ENCODE assay signal across 26 cellular contexts in the genomic region with DNA sequence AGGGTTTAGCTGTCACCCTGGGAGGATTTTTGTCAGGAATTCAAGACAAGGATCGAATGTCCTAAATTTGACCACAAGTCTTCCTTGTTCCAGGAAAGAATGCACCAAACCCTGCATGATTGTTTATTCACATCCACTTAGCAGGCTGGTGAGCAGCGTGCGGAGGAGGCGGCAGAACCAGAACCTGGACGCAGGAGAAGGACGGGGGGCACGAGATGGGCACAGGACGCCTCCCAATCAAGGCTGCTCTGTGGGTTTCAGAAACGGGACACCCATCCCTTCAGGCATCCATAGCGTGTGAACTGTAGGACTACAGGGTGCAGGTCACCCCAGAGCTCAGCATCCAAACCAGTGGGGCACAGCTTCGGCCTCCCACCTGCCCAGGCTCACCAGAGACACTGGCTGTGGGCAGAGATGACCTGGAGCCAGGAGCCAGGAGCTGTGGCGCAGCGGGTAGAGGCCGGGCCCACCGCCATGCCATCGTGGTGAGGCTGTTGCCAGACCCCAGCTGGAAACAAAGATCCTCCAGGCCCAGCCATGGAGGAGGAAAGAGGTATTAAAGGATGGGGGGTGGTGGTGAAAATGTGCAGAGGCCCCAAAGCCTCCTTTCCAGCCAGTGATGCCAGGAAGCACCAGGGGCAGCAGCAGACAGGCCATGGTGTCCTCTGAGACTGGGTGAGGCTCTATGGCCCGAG. TPM values are rescaled to one million over a fixed set of nuclear protein-coding genes. Genes with fewer than 3 reads are reported as not detected.
DNase-seq lines count a peak whose midpoint lies in the region; ATAC-seq, FAIRE-seq and TF ChIP-seq lines count a peak whose summit lies in the region.
"Had no signal": no experiment of that assay in that cellular context is flagged by ENCODE, and none has a peak within 500 bp of the region (broad histone marks: within the 10 kb centered on the region; RNA-seq: fewer than 3 reads in every experiment).

No MANE protein-coding gene starts in this region.

- no peak overlapping the region for H2AFZ ChIP-seq in H9 (ENCODE audit: low read length)
- H2AFZ ChIP-seq in astrocyte (ENCODE audit: low read depth, low read length) = no peak overlapping the region

- no peak overlapping the region for H2BK15ac ChIP-seq in H9 (ENCODE audit: low read depth, low read length)

- no peak overlapping the region for H3K9ac ChIP-seq in H9 (ENCODE audit: extremely low read depth, insufficient read length, low read length)
- no peak overlapping the region for H3K9ac ChIP-seq in astrocyte (ENCODE audit: low read length)
- H3K9ac ChIP-seq: KMS-11 had no signal

- H3K9me3 ChIP-seq in H9 (ENCODE audit: control insufficient read depth, low read depth, low read length) (no peaks in the 10 kb centered on the region), astrocyte (ENCODE audit: insufficient read depth, low read depth, low read length) (peaks cover 1% of the 10 kb centered on the region), spleen (no peaks in the 10 kb centered on the region)
- H3K9me3 ChIP-seq: gastrocnemius medialis, HAP-1, right atrium auricular region had no signal

- H3K56ac ChIP-seq in H9 (ENCODE audit: insufficient read length, low read depth, low read length) = no peak overlapping the region

- no peak overlapping the region for H2BK20ac ChIP-seq in H9 (ENCODE audit: low read depth, low read length, poor library complexity, severe bottlenecking)

- POLR2A ChIA-PET in activated CD8-positive, alpha-beta T cell treated with anti-CD3 and anti-CD28 coated beads, Interleukin-2, amount 10 ng/mL, durations not matched to agents 7 days and 5 days (lab: Charles Lee) = no interaction called here

- TF ChIP-seq CTCF in H9 (conservative IDR thresholded peaks at IDR 0.05) (no peak), astrocyte (IDR thresholded peaks at IDR 0.05; ENCODE audit: insufficient read depth, low read depth, low read length) (no peak), spleen (IDR thresholded peaks at IDR 0.05 in 8 of 11, conservative IDR thresholded peaks at IDR 0.05 in 3 of 11) (no peak)

- no peaks in the 10 kb centered on the region for H3K79me2 ChIP-seq in H9 (ENCODE audit: insufficient read depth, low read length)
- no peaks in the 10 kb centered on the region for H3K79me2 ChIP-seq in astrocyte (ENCODE audit: insufficient read depth, low read length)

- H3K23me2 ChIP-seq in H9 (ENCODE audit: insufficient read length, low read depth, low read length, poor library complexity, severe bottlenecking) = no peaks in the 10 kb centered on the region

- intact Hi-C loops in spleen (cut with DNase I; ENCODE audit: low total_unique reads) = no loop called here

- H4K91ac ChIP-seq in H9 (ENCODE audit: insufficient read length, low read depth, low read length) = no peak overlapping the region

- no peak overlapping the region for H3K14ac ChIP-seq in H9 (ENCODE audit: insufficient read depth, low read length)

- no peaks in the 10 kb centered on the region for H3K79me1 ChIP-seq in H9 (ENCODE audit: insufficient read depth, low read depth, low read length, poor library complexity, severe bottlenecking)

- WGBS in H9 (ENCODE audit: extremely low coverage, insufficient read length, low lambda C conversion rate) = no CpG with 5 or more reads among the region's 17 CpGs
- WGBS in spleen, 5 donors = 84 to 92% (median 87%) methylated on average over 17 of the region's 17 CpGs

- H4K20me1 ChIP-seq in H9 (ENCODE audit: control insufficient read depth, insufficient read depth, insufficient read length) = no peaks in the 10 kb centered on the region
- H4K20me1 ChIP-seq in astrocyte (ENCODE audit: insufficient read depth, low read length) = no peaks in the 10 kb centered on the region

- H2BK12ac ChIP-seq in H9 (ENCODE audit: insufficient read length, low read depth, low read length) = no peak overlapping the region

- H3K4me2 ChIP-seq in H9 (ENCODE audit: insufficient read depth, insufficient read length, low read length) (no peak overlapping the region), astrocyte (ENCODE audit: low read length) (no peak overlapping the region)
- H3K4me2 ChIP-seq: KMS-11 had no signal

- H2AK5ac ChIP-seq in H9 (ENCODE audit: insufficient read length, low read length) = no peak overlapping the region

- H3K9me3 Mint-ChIP-seq in H9 = peaks cover 8 to 12% of the 10 kb centered on the region in 2 experiments; a peak in 3 of 5 replicates
- peaks cover 6% of the 10 kb centered on the region for H3K9me3 Mint-ChIP-seq in astrocyte (ENCODE audit: unreplicated experiment)
- no peaks in the 10 kb centered on the region for H3K9me3 Mint-ChIP-seq in activated CD8-positive, alpha-beta T cell treated with anti-CD3 and anti-CD28 coated beads, Interleukin-2, amount 10 ng/mL, durations not matched to agents 7 days and 5 days (ENCODE audit: insufficient read depth)
- H3K9me3 Mint-ChIP-seq: activated naive CD4-positive, alpha-beta T cell treated with anti-CD3 and anti-CD28 coated beads, Interleukin-2, amount 50 U/mL, for 24 hours; activated T-helper 1 cell treated with anti-CD3 and anti-CD28 coated beads, Interleukin-12 subunit alpha, Interleukin-12 subunit beta, Interleukin-2, Interleukin-4 antibody, amounts not matched to agents 30 ng/mL and 10 ng/mL and 1 ng/mL, durations not matched to agents 14 hours and 24 hours and 36 hours had no signal

- H3K4me3 Mint-ChIP-seq in H9 (no peak overlapping the region), astrocyte (ENCODE audit: unreplicated experiment) (peak overlapping the region; percentile 40)
- H3K4me3 Mint-ChIP-seq in activated CD8-positive, alpha-beta T cell treated with anti-CD3 and anti-CD28 coated beads, Interleukin-2, amount 10 ng/mL, durations not matched to agents 7 days and 5 days = no peak overlapping the region
- H3K4me3 Mint-ChIP-seq: activated CD4-positive, alpha-beta T cell treated with anti-CD3 and anti-CD28 coated beads for 36 hours; activated naive CD4-positive, alpha-beta T cell treated with anti-CD3 and anti-CD28 coated beads, Interleukin-2, amount 50 U/mL, for 24 hours; activated T-helper 1 cell treated with anti-CD3 and anti-CD28 coated beads, Interleukin-12 subunit alpha, Interleukin-12 subunit beta, Interleukin-2, Interleukin-4 antibody, amounts not matched to agents 30 ng/mL and 10 ng/mL and 1 ng/mL, durations not matched to agents 14 hours and 24 hours and 36 hours; CD4-positive, CD25-positive, alpha-beta regulatory T cell had no signal

- TF ChIP-seq POLR2A in spleen (IDR thresholded peaks at IDR 0.05) = no peak

- H3K27me3 ChIP-seq in H9 (ENCODE audit: insufficient read depth, low read length) (no peaks in the 10 kb centered on the region), astrocyte (ENCODE audit: insufficient read depth, low read length) (no peaks in the 10 kb centered on the region), spleen (replicated peaks in 1 of 7) (no peaks in the 10 kb centered on the region)
- H3K27me3 ChIP-seq: gastrocnemius medialis, right atrium auricular region had no signal

- no peak overlapping the region for H2BK5ac ChIP-seq in H9 (ENCODE audit: insufficient read length, low read length)

- ATAC-seq in HG02852 (IDR thresholded peaks at IDR 0.05; ENCODE audit: unreplicated experiment) = no peak
- no peak for ATAC-seq in activated CD8-positive, alpha-beta T cell treated with anti-CD3 and anti-CD28 coated beads, Interleukin-2, amount 10 ng/mL, durations not matched to agents 7 days and 5 days
- ATAC-seq: activated CD4-positive, alpha-beta T cell treated with anti-CD3 and anti-CD28 coated beads for 36 hours; gastrocnemius medialis had no signal

- H3K27ac ChIP-seq in H9 (ENCODE audit: insufficient read length, low read depth, low read length) = no peak overlapping the region
- no peak overlapping the region for H3K27ac ChIP-seq in astrocyte (ENCODE audit: low read depth, low read length)
- H3K27ac ChIP-seq in spleen = peak overlapping the region in 7 of 8 donors; percentile 41 to 79 (median 75)
- H3K27ac ChIP-seq: gastrocnemius medialis, KMS-11, right atrium auricular region had no signal

- H2BK120ac ChIP-seq in H9 (ENCODE audit: low read depth, low read length, poor library complexity, severe bottlenecking) = no peak overlapping the region

- no peak overlapping the region for H4K8ac ChIP-seq in H9 (replicated peaks; ENCODE audit: insufficient read length, low read depth, low read length)

- H3K4me1 Mint-ChIP-seq in H9 = peaks cover 0 to 5% of the 10 kb centered on the region in 2 experiments; a peak in 2 of 4 replicates
- peaks cover 16% of the 10 kb centered on the region for H3K4me1 Mint-ChIP-seq in astrocyte (ENCODE audit: low read depth, unreplicated experiment)
- no peaks in the 10 kb centered on the region for H3K4me1 Mint-ChIP-seq in activated CD8-positive, alpha-beta T cell treated with anti-CD3 and anti-CD28 coated beads, Interleukin-2, amount 10 ng/mL, durations not matched to agents 7 days and 5 days (ENCODE audit: low read depth)
- H3K4me1 Mint-ChIP-seq: activated CD4-positive, alpha-beta T cell treated with anti-CD3 and anti-CD28 coated beads for 36 hours; activated naive CD4-positive, alpha-beta T cell treated with anti-CD3 and anti-CD28 coated beads, Interleukin-2, amount 50 U/mL, for 24 hours; CD4-positive, CD25-positive, alpha-beta regulatory T cell had no signal

- DNase-seq in H9 = peak; percentile 12
- DNase-seq in astrocyte (ENCODE audit: low read depth) = no peak
- peak; percentile 80 for DNase-seq in mesenteric fat pad (ENCODE audit: low spot score)
- no peak for DNase-seq in spleen
- DNase-seq in central memory CD4-positive, alpha-beta T cell = no peak
- DNase-seq in activated CD8-positive, alpha-beta T cell treated with anti-CD3 and anti-CD28 coated beads, Interleukin-2, amount 10 ng/mL, durations not matched to agents 7 days and 5 days = no peak
- no peak for DNase-seq in globus pallidus (ENCODE audit: low spot score)
- DNase-seq: activated CD4-positive, alpha-beta T cell treated with anti-CD3 and anti-CD28 coated beads for 36 hours; caudate nucleus; CD4-positive, CD25-positive, alpha-beta regulatory T cell; gastrocnemius medialis; GF-D8; NCI-H1048; NCI-H187; NCI-H2227 treated with DMSO at 0.1 percent for 48 hours; NCI-H748 treated with DMSO at 0.1 percent for 48 hours; occipital lobe; SHP77; T-helper 1 cell had no signal

- H3K36me3 Mint-ChIP-seq in H9 (ENCODE audit: insufficient read depth in 1 of 3, low read depth in 3 of 3) (peaks cover 0 to 5% (median 4%) of the 10 kb centered on the region in 3 experiments; a peak in 5 of 7 replicates), astrocyte (ENCODE audit: low read depth, unreplicated experiment) (peaks cover 7% of the 10 kb centered on the region)
- H3K36me3 Mint-ChIP-seq in activated CD8-positive, alpha-beta T cell treated with anti-CD3 and anti-CD28 coated beads, Interleukin-2, amount 10 ng/mL, durations not matched to agents 7 days and 5 days (ENCODE audit: low read depth) = no peaks in the 10 kb centered on the region
- H3K36me3 Mint-ChIP-seq: activated naive CD4-positive, alpha-beta T cell treated with anti-CD3 and anti-CD28 coated beads, Interleukin-2, amount 50 U/mL, for 24 hours; CD4-positive, CD25-positive, alpha-beta regulatory T cell had no signal

- no peak overlapping the region for H3T11ph ChIP-seq in H9 (ENCODE audit: low read length)

- no peak overlapping the region for H3K23ac ChIP-seq in H9 (ENCODE audit: insufficient read length, low read depth, low read length)

- H3K4me1 ChIP-seq in H9 (ENCODE audit: insufficient read depth, low read length) (no peaks in the 10 kb centered on the region), astrocyte (ENCODE audit: insufficient read depth, low read length) (peaks cover 8% of the 10 kb centered on the region), spleen (peaks cover 0 to 10% (median 0%) of the 10 kb centered on the region in 6 donors)
- H3K4me1 ChIP-seq: gastrocnemius medialis, HAP-1, right atrium auricular region had no signal

- H3K4ac ChIP-seq in H9 (ENCODE audit: low read depth, low read length) = no peak overlapping the region

- no peaks in the 10 kb centered on the region for H3K36me3 ChIP-seq in astrocyte (ENCODE audit: insufficient read depth, low read length)
- no peaks in the 10 kb centered on the region for H3K36me3 ChIP-seq in spleen
- H3K36me3 ChIP-seq: gastrocnemius medialis, HAP-1, right atrium auricular region had no signal

- H3K18ac ChIP-seq in H9 (ENCODE audit: insufficient read length, low read depth, low read length) = no peak overlapping the region

- peak overlapping the region in 2 of 3 experiments; percentile 39 to 51; a peak in 2 of 7 replicates for H3K27ac Mint-ChIP-seq in H9
- H3K27ac Mint-ChIP-seq in astrocyte (ENCODE audit: unreplicated experiment) = peak overlapping the region; percentile 14
- no peak overlapping the region for H3K27ac Mint-ChIP-seq in activated CD8-positive, alpha-beta T cell treated with anti-CD3 and anti-CD28 coated beads, Interleukin-2, amount 10 ng/mL, durations not matched to agents 7 days and 5 days
- H3K27ac Mint-ChIP-seq: activated CD4-positive, alpha-beta T cell treated with anti-CD3 and anti-CD28 coated beads for 36 hours; activated naive CD4-positive, alpha-beta T cell treated with anti-CD3 and anti-CD28 coated beads, Interleukin-2, amount 50 U/mL, for 24 hours; activated T-helper 1 cell treated with anti-CD3 and anti-CD28 coated beads, Interleukin-12 subunit alpha, Interleukin-12 subunit beta, Interleukin-2, Interleukin-4 antibody, amounts not matched to agents 30 ng/mL and 10 ng/mL and 1 ng/mL, durations not matched to agents 14 hours and 24 hours and 36 hours; CD4-positive, CD25-positive, alpha-beta regulatory T cell had no signal

- no peak for FAIRE-seq in astrocyte (lab: Jason Lieb, UNC)
- FAIRE-seq: keratinocyte had no signal

- H3K27me3 Mint-ChIP-seq in H9 (ENCODE audit: low read depth) (peaks cover 7% of the 10 kb centered on the region), astrocyte (ENCODE audit: low read depth, unreplicated experiment) (peaks cover 6% of the 10 kb centered on the region)
- H3K27me3 Mint-ChIP-seq in activated CD8-positive, alpha-beta T cell treated with anti-CD3 and anti-CD28 coated beads, Interleukin-2, amount 10 ng/mL, durations not matched to agents 7 days and 5 days (ENCODE audit: low read depth) = no peaks in the 10 kb centered on the region
- H3K27me3 Mint-ChIP-seq: activated CD4-positive, alpha-beta T cell treated with anti-CD3 and anti-CD28 coated beads for 36 hours; activated naive CD4-positive, alpha-beta T cell treated with anti-CD3 and anti-CD28 coated beads, Interleukin-2, amount 50 U/mL, for 24 hours; CD4-positive, CD25-positive, alpha-beta regulatory T cell had no signal

- CTCF ChIA-PET in activated CD8-positive, alpha-beta T cell treated with anti-CD3 and anti-CD28 coated beads, Interleukin-2, amount 10 ng/mL, durations not matched to agents 7 days and 5 days (lab: Charles Lee) = no interaction called here

- no peak overlapping the region for H4K5ac ChIP-seq in H9 (ENCODE audit: insufficient read length, low read depth, low read length)

- no peak overlapping the region for H3K4me3 ChIP-seq in astrocyte (ENCODE audit: insufficient read depth, low read depth, low read length)
- no peak overlapping the region for H3K4me3 ChIP-seq in spleen
- H3K4me3 ChIP-seq: gastrocnemius medialis, HAP-1, right atrium auricular region had no signal

RNA-seq across cellular contexts. Expression of a gene that starts 32.3 kb away (rescaled TPM):
- total RNA-seq in H9 (2021) (5.4 and 5.9 TPM in 2 replicates), astrocyte (18.8 and 26.6 TPM in 2 replicates), mesenteric fat pad (79.4 TPM), spleen (100 to 1,000 TPM in 1 of 7 donors, 10 to 100 TPM in 6; 44.0 to 101 (median 64.5) TPM)
- 10 to 100 TPM in 1 of 3 donors, 1 to 10 TPM in 2; 4.0 to 16.8 (median 4.4) TPM for polyA plus RNA-seq in spleen
- not detected for total RNA-seq in activated CD8-positive, alpha-beta T cell treated with anti-CD3 and anti-CD28 coated beads, Interleukin-2, amount 10 ng/mL, durations not matched to agents 7 days and 5 days
- total RNA-seq: activated CD4-positive, alpha-beta T cell treated with anti-CD3 and anti-CD28 coated beads for 36 hours; activated T-helper 1 cell treated with anti-CD3 and anti-CD28 coated beads, Interleukin-12 subunit alpha, Interleukin-12 subunit beta, Interleukin-2, Interleukin-4 antibody, amounts not matched to agents 30 ng/mL and 10 ng/mL and 1 ng/mL, durations not matched to agents 14 hours and 24 hours and 36 hours; CD4-positive, CD25-positive, alpha-beta regulatory T cell had no signal
- polyA plus RNA-seq: keratinocyte had no signal

Comparison
In these comparisons a context has a peak if more than half of its experiments do, and no peak if none do; other contexts are left out.
1. DNase-seq: peak in H9 (single experiment) and mesenteric fat pad (single experiment); none in astrocyte (single experiment), spleen (single experiment), central memory CD4-positive, alpha-beta T cell (single experiment), activated CD8-positive, alpha-beta T cell treated with anti-CD3 and anti-CD28 coated beads, Interleukin-2, amount 10 ng/mL, durations not matched to agents 7 days and 5 days (single experiment) and globus pallidus (single experiment).
2. H3K27ac ChIP-seq: peak in spleen (7 of 8); none in H9 (single experiment) and astrocyte (single experiment).